12 cellular contexts compared by ENCODE assay signal in the genomic region with DNA sequence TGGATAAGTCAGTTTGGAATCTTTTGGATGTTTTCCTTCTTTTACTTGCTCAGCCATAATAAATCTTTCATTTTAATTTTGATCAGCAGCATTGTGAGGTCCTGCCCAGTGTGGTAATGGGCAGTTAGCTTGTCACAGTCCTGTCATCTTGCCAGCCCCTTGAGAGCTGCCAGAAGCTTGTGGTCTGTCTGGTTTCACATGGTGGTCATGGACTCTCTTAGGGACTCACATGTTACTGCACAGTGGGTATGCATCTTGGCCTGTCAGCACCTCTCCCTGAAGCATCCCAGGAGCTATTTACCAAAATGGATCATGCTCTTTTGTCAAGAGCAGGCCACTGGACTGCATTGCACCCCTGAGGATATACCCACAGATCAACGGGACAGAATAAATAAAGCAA.
DNase-seq lines count a peak whose midpoint lies in the region; ATAC-seq and TF ChIP-seq lines count a peak whose summit lies in the region.
"Had no signal": no experiment of that assay in that cellular context is flagged by ENCODE, and none has a peak within 500 bp of the region (broad histone marks: within the 10 kb centered on the region; RNA-seq: fewer than 3 reads in every experiment).

No MANE protein-coding gene starts in this region.

- TF ChIP-seq CTCF in VCaP (conservative IDR thresholded peaks at IDR 0.05) = no peak

- H3K27ac ChIP-seq in VCaP = peak overlapping the region; percentile 19; the same call in 1 of the 2 replicates

- ATAC-seq in GM21619 (IDR thresholded peaks at IDR 0.05; ENCODE audit: unreplicated experiment) (peak; percentile 34), left ventricle myocardium superior (peak; percentile 66), GM18511 (IDR thresholded peaks at IDR 0.05; ENCODE audit: unreplicated experiment) (no peak)

- intact Hi-C loops in left ventricle myocardium superior (cut with micrococcal nuclease) = no loop called here

- peak; percentile 25 for DNase-seq in Ammon's horn (ENCODE audit: low spot score)
- peak; percentile 49 for DNase-seq in left ventricle myocardium superior
- no peak for DNase-seq in NCI-H1048 (lab: John Stamatoyannopoulos, UW)
- no peak for DNase-seq in NCI-H446 treated with DMSO at 0.1 percent for 48 hours (lab: John Stamatoyannopoulos, UW)
- DNase-seq in stimulated activated CD4-positive, alpha-beta T cell treated with anti-CD3 and anti-CD28 coated beads, Interleukin-2, amount 100 ng/mL, for 48 hours = no peak
- DNase-seq: activated T-cell treated with anti-CD3 and anti-CD28 coated beads for 4 hours; NCI-H187; stimulated activated CD4-positive, alpha-beta T cell treated with anti-CD3 and anti-CD28 coated beads, Interleukin-2, amount 100 ng/mL, for 24 hours; T1000 had no signal

Comparison
In these comparisons a context has a peak if more than half of its experiments do, and no peak if none do; other contexts are left out.
1. DNase-seq: peak in Ammon's horn (single experiment) and left ventricle myocardium superior (single experiment); none in NCI-H1048 (single experiment), NCI-H446 treated with DMSO at 0.1 percent for 48 hours (single experiment) and stimulated activated CD4-positive, alpha-beta T cell treated with anti-CD3 and anti-CD28 coated beads, Interleukin-2, amount 100 ng/mL, for 48 hours (0 of 2).